Comparison of ENCODE assay signal across 25 cellular contexts in the genomic region with DNA sequence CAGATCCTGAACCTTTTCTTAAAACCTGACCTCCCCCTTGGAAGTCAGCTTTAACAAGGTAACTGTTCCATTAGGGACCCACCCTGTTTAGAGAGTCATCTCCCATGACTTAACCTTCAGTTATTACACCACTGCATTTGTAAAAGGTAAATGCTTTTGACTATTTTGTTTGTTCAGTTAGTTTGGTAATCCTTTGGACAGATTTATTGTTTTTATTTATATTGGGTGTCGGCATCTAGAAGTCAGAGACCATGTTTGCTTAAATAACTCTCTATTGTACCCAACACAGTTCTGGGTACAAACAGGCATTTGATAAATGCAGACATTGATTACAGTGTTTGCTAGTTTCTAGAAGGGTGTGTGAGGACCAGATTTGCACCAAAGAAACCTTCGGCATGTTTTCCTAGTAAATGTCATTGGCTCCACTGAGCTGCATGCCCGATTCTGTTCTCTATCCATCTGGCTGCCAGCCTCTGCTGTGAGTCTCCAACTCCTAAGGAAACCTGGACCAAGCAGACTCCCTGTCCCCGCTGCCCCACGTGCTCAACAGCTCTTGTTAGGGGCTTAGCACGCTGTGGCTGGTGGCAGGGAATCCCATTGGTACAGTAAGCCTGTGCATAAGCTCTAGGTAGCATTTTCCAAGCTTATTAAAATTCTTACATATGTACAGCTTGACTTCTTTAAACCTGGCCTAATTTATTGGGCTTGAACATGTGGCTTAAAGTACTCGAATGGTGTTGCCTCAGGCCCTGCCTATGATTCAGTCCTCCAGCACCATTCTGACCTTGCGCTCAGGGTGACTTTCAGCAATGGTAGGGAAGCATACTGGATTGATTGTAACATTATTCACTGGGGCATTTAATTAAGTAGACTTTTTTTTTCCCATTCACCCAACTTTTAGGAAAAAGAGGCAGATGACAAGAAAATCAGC. TPM values are rescaled to one million over a fixed set of nuclear protein-coding genes. Genes with fewer than 3 reads are reported as not detected.
DNase-seq lines count a peak whose midpoint lies in the region; ATAC-seq and TF ChIP-seq lines count a peak whose summit lies in the region.
"Had no signal": no experiment of that assay in that cellular context is flagged by ENCODE, and none has a peak within 500 bp of the region (broad histone marks: within the 10 kb centered on the region; RNA-seq: fewer than 3 reads in every experiment).

No MANE protein-coding gene starts in this region.

- H3K79me2 ChIP-seq in GM23248 (ENCODE audit: insufficient read depth): peaks cover 11% of the 10 kb centered on the region

- in situ Hi-C loops in GM23248 (cut with MboI): loop anchor here (25.0 kb wide), 1 partner anchor 426 kb away; no protein-coding TSS in a partner anchor

- DNase-seq in GM23248: peak; percentile 26
- no peak for DNase-seq in RWPE2 (ENCODE audit: low spot score)
- peak; percentile 63 to 83 for DNase-seq in foreskin fibroblast
- peak; percentile 48 for DNase-seq in type B pancreatic cell (ENCODE audit: extremely low spot score, unreplicated experiment)
- no peak for DNase-seq in effector CD8-positive, alpha-beta T cell (lab: John Stamatoyannopoulos, UW)
- no peak for DNase-seq in activated T-cell treated with anti-CD3 and anti-CD28 coated beads, Interleukin-2, amount 50 U/mL, for 1 hour
- no peak for DNase-seq in NCI-H345 treated with DMSO at 0.1 percent for 48 hours (lab: John Stamatoyannopoulos, UW; ENCODE audit: unreplicated experiment)
- DNase-seq: activated CD4-positive, alpha-beta T cell treated with anti-CD3 and anti-CD28 coated beads, Interleukin-2, amount 50 U/mL, for 48 hours; activated CD4-positive, CD25-positive, alpha-beta regulatory T cell; activated CD8-positive, alpha-beta memory T cell treated with anti-CD3 and anti-CD28 coated beads, Interleukin-2, amount 50 U/mL, for 48 hours; CD4-positive, alpha-beta T cell; NCI-H1048; NCI-H1694 treated with DMSO at 0.1 percent for 48 hours; NCI-H510A; RPMI8226; stimulated activated naive CD4-positive, alpha-beta T cell; T-helper 1 cell had no signal

- no peaks in the 10 kb centered on the region for H3K9me3 Mint-ChIP-seq in type B pancreatic cell
- H3K9me3 Mint-ChIP-seq: activated T-helper 2 cell treated with anti-CD3 and anti-CD28 coated beads, Interferon-gamma antibody, Interleukin-2, Interleukin-4, amounts not matched to agents 10 μg/mL and 5 μg/mL and 100 μg/mL, durations not matched to agents 14 hours and 24 hours and 36 hours; CD4-positive, alpha-beta T cell; dendritic cell treated with granulocyte-macrophage colony-stimulating factor and Interleukin-4, amounts not matched to agents 40 ng/mL and 50 ng/mL, for 4 days; IgD-negative memory B cell; neural progenitor cell had no signal

- peaks cover 9% of the 10 kb centered on the region for H3K4me1 Mint-ChIP-seq in type B pancreatic cell (ENCODE audit: unreplicated experiment)

- H3K27ac Mint-ChIP-seq in type B pancreatic cell: peak overlapping the region; percentile 52
- H3K27ac Mint-ChIP-seq: activated naive CD8-positive, alpha-beta T cell; activated T-helper 2 cell treated with anti-CD3 and anti-CD28 coated beads, Interferon-gamma antibody, Interleukin-2, Interleukin-4, amounts not matched to agents 10 μg/mL and 5 μg/mL and 100 μg/mL, durations not matched to agents 14 hours and 24 hours and 36 hours; CD4-positive, alpha-beta T cell; dendritic cell treated with granulocyte-macrophage colony-stimulating factor and Interleukin-4, amounts not matched to agents 40 ng/mL and 50 ng/mL, for 4 days; IgD-negative memory B cell; neural progenitor cell had no signal

- H3K36me3 Mint-ChIP-seq in type B pancreatic cell: peaks cover 10% of the 10 kb centered on the region
- H3K36me3 Mint-ChIP-seq: activated naive CD8-positive, alpha-beta T cell had no signal

- no peaks in the 10 kb centered on the region for H3K36me3 ChIP-seq in GM23248 (ENCODE audit: low read depth)
- H3K36me3 ChIP-seq in RWPE2 (ENCODE audit: low read depth): peaks cover 34% of the 10 kb centered on the region
- H3K36me3 ChIP-seq: neural progenitor cell had no signal

- no peak overlapping the region for H3K4me3 Mint-ChIP-seq in type B pancreatic cell
- H3K4me3 Mint-ChIP-seq: activated naive CD8-positive, alpha-beta T cell; CD4-positive, alpha-beta T cell; dendritic cell treated with granulocyte-macrophage colony-stimulating factor and Interleukin-4, amounts not matched to agents 40 ng/mL and 50 ng/mL, for 4 days; neural progenitor cell had no signal

- H3K27ac ChIP-seq in GM23248: no peak overlapping the region
- no peak overlapping the region for H3K27ac ChIP-seq in RWPE2 (ENCODE audit: poor library complexity, severe bottlenecking)
- H3K27ac ChIP-seq: ascending aorta, neural progenitor cell had no signal

- no peaks in the 10 kb centered on the region for H3K27me3 Mint-ChIP-seq in type B pancreatic cell
- H3K27me3 Mint-ChIP-seq: activated naive CD8-positive, alpha-beta T cell; CD4-positive, alpha-beta T cell; dendritic cell treated with granulocyte-macrophage colony-stimulating factor and Interleukin-4, amounts not matched to agents 40 ng/mL and 50 ng/mL, for 4 days; IgD-negative memory B cell had no signal

- H3K9ac ChIP-seq in GM23248: no peak overlapping the region
- H3K9ac ChIP-seq: neural progenitor cell had no signal

- no peaks in the 10 kb centered on the region for H3F3A ChIP-seq in GM23248 (ENCODE audit: insufficient read depth)

- TF ChIP-seq CTCF in RWPE2 (IDR thresholded peaks at IDR 0.05; ENCODE audit: poor library complexity, severe bottlenecking) (no peak), foreskin fibroblast (IDR thresholded peaks at IDR 0.05; ENCODE audit: low read depth, low read length) (no peak), type B pancreatic cell (conservative IDR thresholded peaks at IDR 0.05) (no peak)

- ATAC-seq in RWPE2 (ENCODE audit: low read depth): peak; percentile 17; the same call in 1 of the 3 replicates

- 74 to 78% methylated on average over 8 of the region's 8 CpGs for WGBS in GM23248 (ENCODE audit: low coverage in 1 of 2, low lambda C conversion rate in 2 of 2, missing lambda C conversion rate in 2 of 2), 2 experiments

- H3K9me2 ChIP-seq in GM23248 (ENCODE audit: insufficient read depth): no peaks in the 10 kb centered on the region

- no peaks in the 10 kb centered on the region for H4K20me1 ChIP-seq in GM23248 (ENCODE audit: insufficient read depth)

- H3K4me3 ChIP-seq in GM23248 (no peak overlapping the region), RWPE2 (ENCODE audit: severe bottlenecking) (no peak overlapping the region), foreskin fibroblast (ENCODE audit: low read depth in 1 of 2, low read length in 2 of 2) (no peak overlapping the region)
- H3K4me3 ChIP-seq: ascending aorta, neural progenitor cell had no signal

- H3K4me2 ChIP-seq in GM23248 (ENCODE audit: unreplicated experiment): no peak overlapping the region
- H3K4me2 ChIP-seq: neural progenitor cell had no signal

- no peaks in the 10 kb centered on the region for H3K27me3 ChIP-seq in GM23248 (replicated peaks; ENCODE audit: insufficient read depth)
- H3K27me3 ChIP-seq in RWPE2 (ENCODE audit: insufficient read depth, poor library complexity, severe bottlenecking): no peaks in the 10 kb centered on the region
- H3K27me3 ChIP-seq: ascending aorta, neural progenitor cell had no signal

- H3K9me3 ChIP-seq in GM23248 (ENCODE audit: low read depth) (no peaks in the 10 kb centered on the region), RWPE2 (ENCODE audit: severe bottlenecking) (no peaks in the 10 kb centered on the region)
- H3K9me3 ChIP-seq: ascending aorta had no signal

- H2AFZ ChIP-seq in GM23248: no peak overlapping the region
- H2AFZ ChIP-seq: neural progenitor cell had no signal

- H3K4me1 ChIP-seq in GM23248 (ENCODE audit: insufficient read depth) (no peaks in the 10 kb centered on the region), RWPE2 (ENCODE audit: insufficient read depth, poor library complexity, severe bottlenecking) (no peaks in the 10 kb centered on the region)
- H3K4me1 ChIP-seq: ascending aorta, neural progenitor cell had no signal

RNA-seq across cellular contexts. Expression of gene PCBD2, which starts 6.6 kb away (rescaled TPM):
- 4.9 and 10.1 TPM in 2 replicates for total RNA-seq in GM23248 (2014; rRNA removed; shearing (Covaris generic))
- 5.8 and 6.2 TPM in 2 replicates for polyA plus RNA-seq in GM23248 (2016; fragmentation: Nextera tagmentation; extraction: Ambion mirVana)
- total RNA-seq in type B pancreatic cell (ENCODE audit: low replicate concordance): 10.4 and 10.5 TPM in 2 replicates

RNA-seq across cellular contexts. Expression of gene TXNDC15, which starts 37.4 kb away (rescaled TPM):
- total RNA-seq in GM23248 (2014; rRNA removed; shearing (Covaris generic)): 112 and 170 TPM in 2 replicates
- 102 and 103 TPM in 2 replicates for polyA plus RNA-seq in GM23248 (2016; fragmentation: Nextera tagmentation; extraction: Ambion mirVana)
- 37.1 and 41.3 TPM in 2 replicates for total RNA-seq in type B pancreatic cell (ENCODE audit: low replicate concordance)

RNA-seq across cellular contexts. Expression of gene CATSPER3, which starts 56.2 kb away (rescaled TPM):
- 0.11 TPM in 1 of 2 replicates, not detected in the other for total RNA-seq in GM23248 (2014; rRNA removed; shearing (Covaris generic))
- 0.14 and 0.18 TPM in 2 replicates for polyA plus RNA-seq in GM23248 (2016; fragmentation: Nextera tagmentation; extraction: Ambion mirVana)
- total RNA-seq in type B pancreatic cell (ENCODE audit: low replicate concordance): 0.22 and 0.74 TPM in 2 replicates
- total RNA-seq: ascending aorta, temporal lobe, urinary bladder had no signal
- polyA plus RNA-seq: IgD-negative memory B cell had no signal

Comparison
In these comparisons a context has a peak if more than half of its experiments do, and no peak if none do; other contexts are left out.
1. DNase-seq: peak in GM23248 (single experiment), foreskin fibroblast (2 of 2) and type B pancreatic cell (single experiment); none in RWPE2 (single experiment), effector CD8-positive, alpha-beta T cell (single experiment), activated T-cell treated with anti-CD3 and anti-CD28 coated beads, Interleukin-2, amount 50 U/mL, for 1 hour (single experiment) and NCI-H345 treated with DMSO at 0.1 percent for 48 hours (single experiment).